Comparison of ENCODE assay signal across 8 cellular contexts in genomic region chr20:47356526-47357295, GRCh38. TPM values are rescaled to one million over a fixed set of nuclear protein-coding genes. Genes with fewer than 3 reads are reported as not detected.
A peak's percentile ranks its signal among the peaks of the same experiment; 100 is the strongest.
DNase-seq lines count a peak whose midpoint lies in the region; ATAC-seq and TF ChIP-seq lines count a peak whose summit lies in the region.

TSS of gene ZMYND8 (minus strand) at chr20:47356699. CDS start at chr20:47356670, 29 bp downstream.

- ATAC-seq in GM19397 (IDR thresholded peaks at IDR 0.05; ENCODE audit: unreplicated experiment), result peak; percentile 40

- H3K36me3 ChIP-seq in BE2C (peaks cover 14% of the 10 kb centered on the region), ectodermal cell (ENCODE audit: control insufficient read depth, insufficient read depth, low read length) (no peaks in the 10 kb centered on the region)

- H3K4me3 ChIP-seq in BE2C (ENCODE audit: low read depth, low read length) (peak within 1 kb of the TSS; percentile 68), ectodermal cell (ENCODE audit: insufficient read depth, low read depth, low read length) (peak within 1 kb of the TSS; percentile 33)

- no peaks in the 10 kb centered on the region for H3K9me3 ChIP-seq in BE2C
- H3K9me3 ChIP-seq in ectodermal cell (ENCODE audit: control insufficient read depth, low read length), result no peaks in the 10 kb centered on the region

- H3K27ac ChIP-seq in ectodermal cell (ENCODE audit: insufficient read depth, low read depth, low read length, poor library complexity, severe bottlenecking), result peak within 1 kb of the TSS; percentile 96

- H3K4me1 ChIP-seq in BE2C (peaks cover 39% of the 10 kb centered on the region), ectodermal cell (ENCODE audit: control insufficient read depth, insufficient read depth, low read length) (peaks cover 84% of the 10 kb centered on the region)

- WGBS in ectodermal cell, 2 experiments, result 26 to 28% methylated on average over 21 of the region's 21 CpGs

- DNase-seq in BE2C, result peak; percentile 80
- peak; percentile 33 to 99 (median 92) for DNase-seq in HUDEP-2 (lab: John Stamatoyannopoulos, UW; ENCODE audit: unreplicated experiment in 76 of 76)
- DNase-seq in NOMO-1 treated with dmso at 0.1 percent for 144 hours (lab: John Stamatoyannopoulos, UW; ENCODE audit: unreplicated experiment), result peak; percentile 89
- peak; percentile 100 for DNase-seq in activated CD8-positive, alpha-beta memory T cell treated with anti-CD3 and anti-CD28 coated beads for 24 hours
- DNase-seq in lung microvascular endothelial cell (ENCODE audit: low read depth in 2 of 2), result peak; percentile 91 to 93
- peak; percentile 88 to 95 (median 92) for DNase-seq in stimulated activated CD4-positive, alpha-beta T cell treated with anti-CD3 and anti-CD28 coated beads, TNF-alpha, amount 100 ng/mL, for 4 hours (ENCODE audit: low read depth in 3 of 3)

- no peak for TF ChIP-seq CTCF in BE2C (IDR thresholded peaks at IDR 0.05; ENCODE audit: low read depth, low read length)

- H3K27me3 ChIP-seq in BE2C, result no peaks in the 10 kb centered on the region
- no peaks in the 10 kb centered on the region for H3K27me3 ChIP-seq in ectodermal cell (ENCODE audit: control insufficient read depth, insufficient read depth, low read length, poor library complexity, severe bottlenecking)

RNA-seq across cellular contexts. Expression of gene ZMYND8, which starts in this region (rescaled TPM):
- 60.5 TPM for polyA plus RNA-seq in BE2C (2012; ENCODE audit: insufficient read depth, insufficient read length, low read depth)
- polyA plus RNA-seq in ectodermal cell (2013, experiment 1 of 4), result 69.3 TPM
- 67.7 TPM for polyA plus RNA-seq in ectodermal cell (2013, experiment 2 of 4)
- 51.1 TPM for polyA plus RNA-seq in ectodermal cell (2013, experiment 3 of 4)
- polyA plus RNA-seq in ectodermal cell (2013, experiment 4 of 4), result 46.2 TPM
- total RNA-seq in lung microvascular endothelial cell, result 34.2 and 74.8 TPM in 2 replicates

Comparison
In these comparisons a context has a peak if more than half of its experiments do, and no peak if none do; other contexts are left out.
1. Peak in every context shown above with its lines: DNase-seq, ATAC-seq, H3K4me3 ChIP-seq and H3K27ac ChIP-seq.